In genomic region chr10:97849101-97849490, GRCh38 we compare ENCODE assay signal across 8 cellular contexts. TPM values are rescaled to one million over a fixed set of nuclear protein-coding genes. Genes with fewer than 3 reads are reported as not detected.
A peak's percentile ranks its signal among the peaks of the same experiment; 100 is the strongest.
DNase-seq lines count a peak whose midpoint lies in the region; ATAC-seq, FAIRE-seq and TF ChIP-seq lines count a peak whose summit lies in the region.

No MANE protein-coding gene starts in this region.

- TF ChIP-seq POLR2A in GM12878 (IDR thresholded peaks at IDR 0.05; ENCODE audit: low read depth, low read length) = no peak

- no peak for TF ChIP-seq RAD21 in GM12878 (IDR thresholded peaks at IDR 0.05; ENCODE audit: insufficient read depth, low read depth, low read length)

- H3K4me1 ChIP-seq in DND-41 (ENCODE audit: insufficient read depth, low read length) = peaks cover 14% of the 10 kb centered on the region
- H3K4me1 ChIP-seq in GM12878 (ENCODE audit: control insufficient read depth, insufficient read depth, low read length) = no peaks in the 10 kb centered on the region

- H3K4me3 Mint-ChIP-seq in nephron = peak overlapping the region; percentile 69 to 71 (median 71)

- H3K9me3 ChIP-seq in DND-41 (ENCODE audit: insufficient read depth, low read length, severe bottlenecking) (no peaks in the 10 kb centered on the region), GM12878 (replicated peaks; ENCODE audit: control insufficient read depth, insufficient read depth, low read length) (no peaks in the 10 kb centered on the region)

- no peaks in the 10 kb centered on the region for H3K36me3 ChIP-seq in DND-41 (ENCODE audit: insufficient read depth, low read length)
- no peaks in the 10 kb centered on the region for H3K36me3 ChIP-seq in GM12878 (ENCODE audit: control insufficient read depth in 2 of 2, insufficient read depth in 2 of 2, low read length in 1 of 2)

- CTCF ChIA-PET in GM12878 (lab: Yijun Ruan, JAX) = interaction anchor here (0.6 kb wide), 1 partner anchor 351 kb away, joined by 3 read pairs; no protein-coding TSS in a partner anchor

- no peak for TF ChIP-seq CTCF in DND-41 (IDR thresholded peaks at IDR 0.05; ENCODE audit: borderline replicate concordance, extremely low read depth, low read length, poor library complexity, severe bottlenecking)
- TF ChIP-seq CTCF in GM12878 (IDR thresholded peaks at IDR 0.05 in 2 of 3, conservative IDR thresholded peaks at IDR 0.05 in 1 of 3; ENCODE audit: control insufficient read depth in 2 of 3, extremely low read depth in 1 of 3, insufficient read depth in 1 of 3, low read depth in 3 of 3, low read length in 3 of 3) = no peak
- TF ChIP-seq CTCF in nephron (IDR thresholded peaks at IDR 0.05; ENCODE audit: unreplicated experiment in 3 of 3) = no peak

- SMC1A ChIA-PET in GM12878 (lab: Charles Lee; ENCODE audit: uncharacterized antibody, unreplicated experiment) = no interaction called here

- H3K9ac ChIP-seq in DND-41 (ENCODE audit: low read depth, low read length) = no peak overlapping the region
- no peak overlapping the region for H3K9ac ChIP-seq in GM12878 (ENCODE audit: control insufficient read depth, insufficient read depth, low read length)

- no peaks in the 10 kb centered on the region for H3K9me3 Mint-ChIP-seq in nephron

- BruUV-seq in GM12878 (replicated peaks; lab: Mats Ljungman, UMichigan) = no TSS peak

- H3K79me2 ChIP-seq in DND-41 (ENCODE audit: insufficient read depth, low read length) = no peaks in the 10 kb centered on the region
- H3K79me2 ChIP-seq in GM12878 (ENCODE audit: control insufficient read depth, insufficient read depth, low read length) = no peaks in the 10 kb centered on the region

- no peak overlapping the region for H3K27ac Mint-ChIP-seq in nephron

- H3K27me3 Mint-ChIP-seq in nephron (ENCODE audit: low read depth) = peaks cover 54% of the 10 kb centered on the region

- RAD21 ChIA-PET in GM12878 (lab: Charles Lee; ENCODE audit: unreplicated experiment) = no interaction called here

- H3K36me3 Mint-ChIP-seq in nephron (ENCODE audit: low read depth) = no peaks in the 10 kb centered on the region

- H3K4me2 ChIP-seq in DND-41 (ENCODE audit: insufficient read depth, low read length) (peak overlapping the region; percentile 87), GM12878 (ENCODE audit: control insufficient read depth, insufficient read depth) (peak overlapping the region; percentile 68; the same call in 1 of the 2 replicates)

- peaks cover 13% of the 10 kb centered on the region for H3K27me3 ChIP-seq in DND-41 (ENCODE audit: insufficient read depth, low read length, poor library complexity)
- peaks cover 1 to 9% of the 10 kb centered on the region in 2 experiments; a peak in 3 of 4 replicates for H3K27me3 ChIP-seq in GM12878 (replicated peaks in 1 of 2; ENCODE audit: control insufficient read depth in 2 of 2, insufficient read depth in 2 of 2, low read length in 1 of 2)

- H4K20me1 ChIP-seq in DND-41 (ENCODE audit: insufficient read depth, low read length) (peaks cover 20% of the 10 kb centered on the region), GM12878 (ENCODE audit: control insufficient read depth, insufficient read depth) (no peaks in the 10 kb centered on the region)

- no peak for FAIRE-seq in GM12878 (lab: Jason Lieb, UNC)

- ATAC-seq in DND-41 (ENCODE audit: insufficient read depth, low read depth) = peak; percentile 31
- no peak; the same call in 2 of the 3 replicates for ATAC-seq in GM12878
- ATAC-seq in HG03045 (IDR thresholded peaks at IDR 0.05; ENCODE audit: unreplicated experiment) = no peak
- no peak for ATAC-seq in HG02588 (IDR thresholded peaks at IDR 0.05; ENCODE audit: unreplicated experiment)
- ATAC-seq in GM21381 (IDR thresholded peaks at IDR 0.05; ENCODE audit: unreplicated experiment) = no peak
- no peak for ATAC-seq in GM18517 (IDR thresholded peaks at IDR 0.05; ENCODE audit: unreplicated experiment)

- H3K4me3 ChIP-seq in DND-41 (ENCODE audit: low read depth in 1 of 2, low read length in 2 of 2) = peak overlapping the region; percentile 9 to 60; a peak in 3 of 4 replicates
- peak overlapping the region; percentile 53; the same call in 1 of the 2 replicates for H3K4me3 ChIP-seq in GM12878

- in situ Hi-C loops in GM12878 (cut with MboI) = no loop called here

- H3K27ac ChIP-seq in DND-41 (ENCODE audit: low read length) (no peak overlapping the region), GM12878 (ENCODE audit: control insufficient read depth, insufficient read depth) (no peak overlapping the region)

- DNase-seq in DND-41 (no peak), NCI-H2029 treated with DMSO at 0.1 percent for 48 hours (lab: John Stamatoyannopoulos, UW) (peak; percentile 78), GM12878 (ENCODE audit: low read depth, low spot score) (no peak)

- WGBS in GM12878 (ENCODE audit: insufficient coverage, insufficient replicate concordance, low lambda C conversion rate, missing lambda C conversion rate) = under 1% methylated on average over 8 of the region's 8 CpGs

- H2AFZ ChIP-seq in DND-41 (ENCODE audit: low read depth, low read length) (no peak overlapping the region; the same call in 1 of the 2 replicates), GM12878 (ENCODE audit: control insufficient read depth, low read depth, low read length) (no peak overlapping the region; the same call in 1 of the 2 replicates)

- POLR2A ChIA-PET in GM12878 (lab: Charles Lee) = no interaction called here

- no peak for TF ChIP-seq EP300 in GM12878 (IDR thresholded peaks at IDR 0.05; ENCODE audit: borderline replicate concordance in 1 of 2, control insufficient read depth in 1 of 2, low read depth in 2 of 2, low read length in 2 of 2)

- peaks cover 15% of the 10 kb centered on the region for H3K4me1 Mint-ChIP-seq in nephron

- intact Hi-C loops in GM12878 (cut with micrococcal nuclease; ENCODE audit: unreplicated experiment) = no loop called here

TF ChIP-seq in GM12878, 131 proteins besides CTCF, POLR2A, EP300 and RAD21:
- TF ChIP-seq PKNOX1 (IDR thresholded peaks at IDR 0.05) (no peak), EZH2 (IDR thresholded peaks at IDR 0.05; ENCODE audit: borderline replicate concordance, control insufficient read depth, low read depth, low read length) (0 out of 2 replicates have a peak, but pooled peaks have one; percentile 15), SKIL (IDR thresholded peaks at IDR 0.05; ENCODE audit: low read depth, poor library complexity, severe bottlenecking) (no peak)
TF ChIP-seq in GM12878: peak in this region for 1.

RNA-seq across cellular contexts. Expression of gene GOLGA7B, which starts 0.5 kb away (rescaled TPM):
- not detected in 2 replicates for total RNA-seq in GM12878 (2013; cell fraction: nucleolus; rRNA removed)
- total RNA-seq in GM12878 (2014; rRNA removed) (not detected in 2 replicates), GM12878 (2014; rRNA removed; fragmentation: Illumina TruSeq; extraction: Trizol) (not detected in 2 replicates), GM12878 (2021) (not detected in 2 replicates)
- polyA plus RNA-seq in GM12878 (2011; ENCODE audit: low read depth) = not detected
- polyA plus RNA-seq in GM12878 (2011; rRNA removed) (0.01 TPM in 1 of 2 replicates, not detected in the other), GM12878 (2014; fragmentation: Illumina TruSeq; extraction: Trizol) (0.01 TPM in 1 of 2 replicates, not detected in the other), GM12878 (2014; fragmentation: Nextera tagmentation; extraction: Ambion mirVana) (under 1 TPM in 1 of 2 experiments, not detected in 1; 0.02 TPM), GM12878 (2014; rRNA removed) (not detected in 2 replicates), GM12878 (2016; fragmentation: Nextera tagmentation; extraction: Ambion mirVana) (not detected)
- 0.02 TPM in 1 of 2 replicates, not detected in the other for polyA plus RNA-seq in GM12878 (2011; cell fraction: cytosol; rRNA removed)
- polyA plus RNA-seq in GM12878 (2011; cell fraction: nucleus; rRNA removed) = 0.01 TPM in 1 of 2 replicates, not detected in the other
- polyA plus RNA-seq in GM12878 (2012) = 0.06 TPM in 1 of 2 replicates, not detected in the other
- not detected in 2 replicates for polyA minus RNA-seq in GM12878 (2011; rRNA and poly(A)+ RNA removed)
- polyA minus RNA-seq in GM12878 (2011; cell fraction: cytosol; rRNA and poly(A)+ RNA removed) = not detected in 2 replicates
- not detected in 2 replicates for polyA minus RNA-seq in GM12878 (2011; cell fraction: nucleus; rRNA and poly(A)+ RNA removed)
